Comparison of ENCODE assay signal across 9 cellular contexts in genomic region chr12:57489157-57489641, GRCh38. TPM values are rescaled to one million over a fixed set of nuclear protein-coding genes. Genes with fewer than 3 reads are reported as not detected.
DNase-seq lines count a peak whose midpoint lies in the region; ATAC-seq, FAIRE-seq and TF ChIP-seq lines count a peak whose summit lies in the region.
"Had no signal": no experiment of that assay in that cellular context is flagged by ENCODE, and none has a peak within 500 bp of the region (broad histone marks: within the 10 kb centered on the region; RNA-seq: fewer than 3 reads in every experiment).

No MANE protein-coding gene starts in this region.

- peak overlapping the region; percentile 94 for H3K27ac Mint-ChIP-seq in activated naive CD8-positive, alpha-beta T cell treated with anti-CD3 and anti-CD28 coated beads for 36 hours
- peak overlapping the region; percentile 92 for H3K27ac Mint-ChIP-seq in type B pancreatic cell

- H3K36me3 Mint-ChIP-seq in activated naive CD8-positive, alpha-beta T cell treated with anti-CD3 and anti-CD28 coated beads for 36 hours, result peaks cover 52% of the 10 kb centered on the region
- peaks cover 24% of the 10 kb centered on the region for H3K36me3 Mint-ChIP-seq in type B pancreatic cell

- H3K4me1 Mint-ChIP-seq in activated naive CD8-positive, alpha-beta T cell treated with anti-CD3 and anti-CD28 coated beads for 36 hours, result peaks cover 30% of the 10 kb centered on the region
- H3K4me1 Mint-ChIP-seq in type B pancreatic cell (ENCODE audit: unreplicated experiment), result peaks cover 13% of the 10 kb centered on the region

- FAIRE-seq in keratinocyte (lab: Jason Lieb, UNC) (no peak), D721Med (lab: Jason Lieb, UNC) (no peak)

- no peak for ATAC-seq in left cardiac atrium

- H3K27ac ChIP-seq in keratinocyte (ENCODE audit: control insufficient read depth, insufficient read depth, low read length), result peak overlapping the region; percentile 87

- H3K79me2 ChIP-seq in keratinocyte (ENCODE audit: control insufficient read depth, insufficient read depth, low read length), result peaks cover 28% of the 10 kb centered on the region

- dilution Hi-C loops in keratinocyte (cut with MboI; ENCODE audit: extremely low pct_ligation_motif_present, low sequenced_read_pairs), result no loop called here

- H3K27me3 ChIP-seq in keratinocyte (ENCODE audit: control insufficient read depth, extremely low read depth, insufficient read depth, low read length), result no peaks in the 10 kb centered on the region
- H3K27me3 ChIP-seq: neutrophil had no signal

- H3K9me3 ChIP-seq in keratinocyte (ENCODE audit: control insufficient read depth, low read depth, low read length), result no peaks in the 10 kb centered on the region
- H3K9me3 ChIP-seq: neutrophil had no signal

- TF ChIP-seq CTCF in keratinocyte (optimal IDR thresholded peaks at IDR 0.05 in 1 of 3, IDR thresholded peaks at IDR 0.05 in 1 of 3, conservative IDR thresholded peaks at IDR 0.05 in 1 of 3; ENCODE audit: extremely low read depth in 1 of 3, insufficient read depth in 2 of 3, low read length in 3 of 3), result no peak
- TF ChIP-seq CTCF in type B pancreatic cell (conservative IDR thresholded peaks at IDR 0.05), result no peak
- TF ChIP-seq CTCF in D721Med (IDR thresholded peaks at IDR 0.05; ENCODE audit: insufficient read depth, missing control alignments), result no peak

- H2AFZ ChIP-seq in keratinocyte (ENCODE audit: control insufficient read depth, low read length), result no peak overlapping the region

- H3K4me3 Mint-ChIP-seq in activated naive CD8-positive, alpha-beta T cell treated with anti-CD3 and anti-CD28 coated beads for 36 hours, result peak overlapping the region; percentile 92
- H3K4me3 Mint-ChIP-seq in type B pancreatic cell, result peak overlapping the region; percentile 100

- H3K9me3 Mint-ChIP-seq in activated naive CD8-positive, alpha-beta T cell treated with anti-CD3 and anti-CD28 coated beads for 36 hours, result no peaks in the 10 kb centered on the region
- H3K9me3 Mint-ChIP-seq in type B pancreatic cell, result no peaks in the 10 kb centered on the region

- no peaks in the 10 kb centered on the region for H3K9me1 ChIP-seq in keratinocyte (ENCODE audit: control insufficient read depth, extremely low read depth, insufficient read depth, low read length)

- H3K4me1 ChIP-seq in keratinocyte (ENCODE audit: control insufficient read depth, extremely low read depth, insufficient read depth, low read length), result peaks cover 9% of the 10 kb centered on the region

- H3K4me3 ChIP-seq in keratinocyte (ENCODE audit: control insufficient read depth in 2 of 3, extremely low read depth in 1 of 3, insufficient read depth in 2 of 3, low read depth in 1 of 3, low read length in 3 of 3), result peak overlapping the region; percentile 81 to 99 (median 96)

- H3K9ac ChIP-seq in keratinocyte (ENCODE audit: control insufficient read depth, extremely low read depth, insufficient read depth, low read length), result peak overlapping the region; percentile 94

- peak; percentile 70 for DNase-seq in cardiac septum (ENCODE audit: low spot score)
- no peak for DNase-seq in left cardiac atrium
- DNase-seq in activated naive CD8-positive, alpha-beta T cell treated with anti-CD3 and anti-CD28 coated beads for 36 hours, result no peak
- no peak for DNase-seq in keratinocyte (ENCODE audit: low read depth, low spot score)
- no peak for DNase-seq in type B pancreatic cell (ENCODE audit: extremely low spot score, unreplicated experiment)
- no peak for DNase-seq in NCI-H2107 (lab: John Stamatoyannopoulos, UW)
- no peak for DNase-seq in germinal center (ENCODE audit: low spot score)
- DNase-seq in D721Med (ENCODE audit: insufficient read length, low spot score), result no peak

- peaks cover 22 to 25% of the 10 kb centered on the region in 2 experiments for H3K36me3 ChIP-seq in keratinocyte (ENCODE audit: control insufficient read depth in 2 of 2, extremely low read depth in 1 of 2, insufficient read depth in 2 of 2, low read length in 2 of 2)

- intact Hi-C loops in cardiac septum (cut with DNase I), result loop anchor here (5.0 kb wide), 1 partner anchor 33 kb away; the partner anchor contains the start of genes DDIT3 and MBD6
- intact Hi-C loops in left cardiac atrium (cut with DNase I), result no loop called here

- H3K27me3 Mint-ChIP-seq in activated naive CD8-positive, alpha-beta T cell treated with anti-CD3 and anti-CD28 coated beads for 36 hours, result no peaks in the 10 kb centered on the region
- H3K27me3 Mint-ChIP-seq in type B pancreatic cell, result no peaks in the 10 kb centered on the region

- peak overlapping the region; percentile 85 for H3K4me2 ChIP-seq in keratinocyte (ENCODE audit: control insufficient read depth, extremely low read depth, insufficient read depth, low read depth, low read length)

- H4K20me1 ChIP-seq in keratinocyte (ENCODE audit: control insufficient read depth, extremely low read depth, insufficient read depth, low read length), result no peaks in the 10 kb centered on the region

RNA-seq across cellular contexts. Expression of gene MARS1, which starts 1.3 kb away (rescaled TPM):
- 89.2 TPM for total RNA-seq in cardiac septum
- 100 to 1,000 TPM in 1 of 2 donors, 10 to 100 TPM in 1; 74.6 to 115 TPM for total RNA-seq in left cardiac atrium
- total RNA-seq in activated naive CD8-positive, alpha-beta T cell treated with anti-CD3 and anti-CD28 coated beads for 36 hours, result 100 to 1,000 TPM; 423 to 460 TPM
- polyA plus RNA-seq in keratinocyte, result 92.9 to 137 TPM (median 125 TPM) in 3 replicates
- polyA plus RNA-seq in keratinocyte (2011; ENCODE audit: low read depth), result 431 TPM
- 75.5 and 77.5 TPM in 2 replicates for polyA plus RNA-seq in keratinocyte (2011; cell fraction: cytosol; rRNA removed)
- polyA plus RNA-seq in keratinocyte (2011; cell fraction: nucleus; rRNA removed), result 293 and 319 TPM in 2 replicates
- polyA plus RNA-seq in keratinocyte (2012; ENCODE audit: low replicate concordance), result 156 and 206 TPM in 2 replicates
- 137 to 250 TPM (median 138 TPM) in 3 replicates for polyA minus RNA-seq in keratinocyte
- 118 TPM for polyA minus RNA-seq in keratinocyte (2011; cell fraction: cytosol; rRNA and poly(A)+ RNA removed)
- polyA minus RNA-seq in keratinocyte (2011; cell fraction: nucleus; rRNA and poly(A)+ RNA removed), result 95.4 and 107 TPM in 2 replicates
- total RNA-seq in type B pancreatic cell (ENCODE audit: low replicate concordance), result 200 and 211 TPM in 2 replicates

RNA-seq across cellular contexts. Expression of gene ARHGAP9, which starts 9.5 kb away (rescaled TPM):
- total RNA-seq in cardiac septum, result 5.9 TPM
- 10 to 100 TPM in 1 of 2 donors, 1 to 10 TPM in 1; 8.0 to 15.2 TPM for total RNA-seq in left cardiac atrium
- total RNA-seq in activated naive CD8-positive, alpha-beta T cell treated with anti-CD3 and anti-CD28 coated beads for 36 hours, result 100 to 1,000 TPM; 154 to 162 TPM
- 0.15 TPM in 1 of 3 replicates, not detected in the others for polyA plus RNA-seq in keratinocyte
- not detected for polyA plus RNA-seq in keratinocyte (2011; ENCODE audit: low read depth)
- polyA plus RNA-seq in keratinocyte (2011; cell fraction: cytosol; rRNA removed), result not detected in 2 replicates
- polyA plus RNA-seq in keratinocyte (2011; cell fraction: nucleus; rRNA removed), result not detected in 2 replicates
- not detected in 2 replicates for polyA plus RNA-seq in keratinocyte (2012; ENCODE audit: low replicate concordance)
- polyA minus RNA-seq in keratinocyte, result not detected in 3 replicates
- not detected for polyA minus RNA-seq in keratinocyte (2011; cell fraction: cytosol; rRNA and poly(A)+ RNA removed)
- polyA minus RNA-seq in keratinocyte (2011; cell fraction: nucleus; rRNA and poly(A)+ RNA removed), result not detected in 2 replicates
- 0.52 and 1.8 TPM in 2 replicates for total RNA-seq in type B pancreatic cell (ENCODE audit: low replicate concordance)

RNA-seq across cellular contexts. Expression of gene GLI1, which starts 29.6 kb away (rescaled TPM):
- 0.83 TPM for total RNA-seq in cardiac septum
- total RNA-seq in left cardiac atrium, result 1 to 10 TPM in 1 of 2 donors, under 1 TPM in 1; 0.97 to 1.2 TPM
- under 1 TPM; 0.56 to 0.62 TPM for total RNA-seq in activated naive CD8-positive, alpha-beta T cell treated with anti-CD3 and anti-CD28 coated beads for 36 hours
- 1.0 to 1.4 TPM (median 1.2 TPM) in 3 replicates for polyA plus RNA-seq in keratinocyte
- polyA plus RNA-seq in keratinocyte (2011; ENCODE audit: low read depth), result not detected
- 0.17 and 0.70 TPM in 2 replicates for polyA plus RNA-seq in keratinocyte (2011; cell fraction: cytosol; rRNA removed)
- polyA plus RNA-seq in keratinocyte (2011; cell fraction: nucleus; rRNA removed), result 1.1 and 3.4 TPM in 2 replicates
- 0.07 and 2.9 TPM in 2 replicates for polyA plus RNA-seq in keratinocyte (2012; ENCODE audit: low replicate concordance)
- 0.49 to 8.1 TPM (median 2.0 TPM) in 3 replicates for polyA minus RNA-seq in keratinocyte
- not detected for polyA minus RNA-seq in keratinocyte (2011; cell fraction: cytosol; rRNA and poly(A)+ RNA removed)
- 0.21 and 1.4 TPM in 2 replicates for polyA minus RNA-seq in keratinocyte (2011; cell fraction: nucleus; rRNA and poly(A)+ RNA removed)
- 3.5 and 22.7 TPM in 2 replicates for total RNA-seq in type B pancreatic cell (ENCODE audit: low replicate concordance)

RNA-seq across cellular contexts. Expression of gene DDIT3, which starts 31.1 kb away (rescaled TPM):
- total RNA-seq in cardiac septum (24.0 TPM), left cardiac atrium (10 to 100 TPM; 20.0 to 31.7 TPM), type B pancreatic cell (ENCODE audit: low replicate concordance) (17.7 and 32.3 TPM in 2 replicates)
- total RNA-seq in activated naive CD8-positive, alpha-beta T cell treated with anti-CD3 and anti-CD28 coated beads for 36 hours, result 10 to 100 TPM; 30.7 to 33.4 TPM
- polyA plus RNA-seq in keratinocyte, result 7.8 to 25.6 TPM (median 23.6 TPM) in 3 replicates
- polyA plus RNA-seq in keratinocyte (2011; ENCODE audit: low read depth), result 50.2 TPM
- polyA plus RNA-seq in keratinocyte (2011; cell fraction: cytosol; rRNA removed), result 11.4 and 13.0 TPM in 2 replicates
- 38.4 and 40.9 TPM in 2 replicates for polyA plus RNA-seq in keratinocyte (2011; cell fraction: nucleus; rRNA removed)
- 5.9 and 87.6 TPM in 2 replicates for polyA plus RNA-seq in keratinocyte (2012; ENCODE audit: low replicate concordance)
- polyA minus RNA-seq in keratinocyte, result 1.8 to 9.1 TPM (median 3.2 TPM) in 3 replicates
- polyA minus RNA-seq in keratinocyte (2011; cell fraction: cytosol; rRNA and poly(A)+ RNA removed), result 3.8 TPM
- 6.5 and 14.2 TPM in 2 replicates for polyA minus RNA-seq in keratinocyte (2011; cell fraction: nucleus; rRNA and poly(A)+ RNA removed)

RNA-seq across cellular contexts. Expression of gene MBD6, which starts 33.4 kb away (rescaled TPM):
- total RNA-seq in cardiac septum, result 39.9 TPM
- 10 to 100 TPM; 35.7 to 41.5 TPM for total RNA-seq in left cardiac atrium
- total RNA-seq in activated naive CD8-positive, alpha-beta T cell treated with anti-CD3 and anti-CD28 coated beads for 36 hours, result 10 to 100 TPM; 38.5 to 44.8 TPM
- polyA plus RNA-seq in keratinocyte, result 1.8 to 5.4 TPM (median 2.2 TPM) in 3 replicates
- polyA plus RNA-seq in keratinocyte (2011; ENCODE audit: low read depth), result 5.5 TPM
- 2.0 and 3.6 TPM in 2 replicates for polyA plus RNA-seq in keratinocyte (2011; cell fraction: cytosol; rRNA removed)
- polyA plus RNA-seq in keratinocyte (2011; cell fraction: nucleus; rRNA removed), result 11.4 and 15.7 TPM in 2 replicates
- polyA plus RNA-seq in keratinocyte (2012; ENCODE audit: low replicate concordance), result 13.9 and 24.5 TPM in 2 replicates
- polyA minus RNA-seq in keratinocyte, result 4.8 to 14.5 TPM (median 5.4 TPM) in 3 replicates
- 11.1 TPM for polyA minus RNA-seq in keratinocyte (2011; cell fraction: cytosol; rRNA and poly(A)+ RNA removed)
- 5.8 and 6.7 TPM in 2 replicates for polyA minus RNA-seq in keratinocyte (2011; cell fraction: nucleus; rRNA and poly(A)+ RNA removed)
- 87.5 and 94.7 TPM in 2 replicates for total RNA-seq in type B pancreatic cell (ENCODE audit: low replicate concordance)

Comparison
In these comparisons a context has a peak if more than half of its experiments do, and no peak if none do; other contexts are left out.
1. RNA of gene ARHGAP9, which starts 9.5 kb away (total RNA-seq): 154 to 162 TPM in activated naive CD8-positive, alpha-beta T cell treated with anti-CD3 and anti-CD28 coated beads for 36 hours; 8.0 to 15.2 TPM in left cardiac atrium, 5.9 TPM in cardiac septum (single experiment) and 0.52 to 1.8 TPM in type B pancreatic cell; every median in the first group is over 4 times any median in the second.